Comparison of ENCODE assay signal across 21 cellular contexts in the genomic region with DNA sequence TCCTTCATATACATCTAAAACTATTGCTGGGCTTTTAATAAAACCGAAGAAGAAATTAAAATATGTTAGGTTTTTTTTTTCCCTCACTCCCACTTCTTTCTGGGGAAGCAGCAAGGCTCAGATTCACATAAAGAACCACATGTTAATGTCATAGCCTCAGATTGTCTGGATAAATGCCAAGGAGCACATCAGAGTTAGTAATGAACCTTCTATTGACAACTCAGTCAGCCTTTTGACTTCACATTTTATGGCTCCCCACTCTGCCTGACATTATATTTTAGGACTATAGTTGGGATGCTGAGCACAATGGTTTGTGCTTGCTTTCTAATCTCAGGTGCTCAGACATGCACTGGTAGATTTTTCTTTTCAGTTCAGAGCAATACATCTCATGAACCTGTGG. TPM values are rescaled to one million over a fixed set of nuclear protein-coding genes. Genes with fewer than 3 reads are reported as not detected.
DNase-seq lines count a peak whose midpoint lies in the region; FAIRE-seq and TF ChIP-seq lines count a peak whose summit lies in the region.
"Had no signal": no experiment of that assay in that cellular context is flagged by ENCODE, and none has a peak within 500 bp of the region (broad histone marks: within the 10 kb centered on the region; RNA-seq: fewer than 3 reads in every experiment).

No MANE protein-coding gene starts in this region.

- no peak for TF ChIP-seq POLR2A in adrenal gland (IDR thresholded peaks at IDR 0.05)

- FAIRE-seq in urothelium cell line (lab: Jason Lieb, UNC), result no peak
- FAIRE-seq: islet of Langerhans had no signal

- intact Hi-C loops in adrenal gland (cut with DNase I), result no loop called here

- H3K4me1 Mint-ChIP-seq in activated CD4-positive, alpha-beta memory T cell treated with anti-CD3 and anti-CD28 coated beads, Interleukin-2, amount 10 ng/mL, durations not matched to agents 7 days and 5 days, result no peaks in the 10 kb centered on the region
- H3K4me1 Mint-ChIP-seq: activated CD8-positive, alpha-beta memory T cell treated with anti-CD3 and anti-CD28 coated beads, Interleukin-2, amount 10 ng/mL, durations not matched to agents 7 days and 5 days; IgD-negative memory B cell; memory B cell had no signal

- H3K36me3 ChIP-seq in brain microvascular endothelial cell (replicated peaks), result no peaks in the 10 kb centered on the region
- H3K36me3 ChIP-seq in adrenal gland (replicated peaks in 1 of 2), result no peaks in the 10 kb centered on the region
- H3K36me3 ChIP-seq: heart left ventricle, spleen, thoracic aorta had no signal

- H3K27me3 ChIP-seq in brain microvascular endothelial cell (replicated peaks), result no peaks in the 10 kb centered on the region
- H3K27me3 ChIP-seq in adrenal gland, result peaks cover 3% of the 10 kb centered on the region
- H3K27me3 ChIP-seq: heart left ventricle had no signal

- H3K4me3 ChIP-seq in brain microvascular endothelial cell (ENCODE audit: low read depth, low read length) (no peak overlapping the region), adrenal gland (no peak overlapping the region)
- H3K4me3 ChIP-seq: heart left ventricle, spleen, thoracic aorta had no signal

- H3K9me3 Mint-ChIP-seq in activated CD4-positive, alpha-beta memory T cell treated with anti-CD3 and anti-CD28 coated beads, Interleukin-2, amount 10 ng/mL, durations not matched to agents 7 days and 5 days, result no peaks in the 10 kb centered on the region
- H3K9me3 Mint-ChIP-seq: CD8-positive, alpha-beta T cell; IgD-negative memory B cell; memory B cell; nephron had no signal

- no peaks in the 10 kb centered on the region for H3K4me1 ChIP-seq in adrenal gland (replicated peaks in 1 of 2)
- H3K4me1 ChIP-seq: spleen had no signal

- POLR2A ChIA-PET in activated CD4-positive, alpha-beta memory T cell treated with anti-CD3 and anti-CD28 coated beads, Interleukin-2, amount 10 ng/mL, durations not matched to agents 7 days and 5 days (lab: Charles Lee), result interaction anchor here (1.4 kb wide), 1 partner anchor 17 kb away, joined by 3 read pairs; no protein-coding TSS in a partner anchor

- peak; percentile 96 for DNase-seq in DMS79 treated with DMSO at 0.1 percent for 48 hours (lab: John Stamatoyannopoulos, UW)
- peak; percentile 73 for DNase-seq in NCI-H146 (lab: John Stamatoyannopoulos, UW)
- DNase-seq in NCI-H345 (lab: John Stamatoyannopoulos, UW), result peak; percentile 97
- DNase-seq in brain microvascular endothelial cell, result peak; percentile 11
- DNase-seq in activated CD8-positive, alpha-beta memory T cell treated with anti-CD3 and anti-CD28 coated beads, Interleukin-2, amount 50 U/mL, for 48 hours, result no peak
- no peak for DNase-seq in activated CD4-positive, alpha-beta memory T cell treated with anti-CD3 and anti-CD28 coated beads, Interleukin-2, amount 10 ng/mL, durations not matched to agents 7 days and 5 days
- no peak for DNase-seq in urothelium cell line (ENCODE audit: low spot score)
- no peak for DNase-seq in adrenal gland
- DNase-seq: activated CD4-positive, CD25-positive, alpha-beta regulatory T cell treated with anti-CD3 and anti-CD28 coated beads, Interleukin-2, amount 50 U/mL, for 72 hours; activated CD8-positive, alpha-beta memory T cell treated with anti-CD3 and anti-CD28 coated beads, Interleukin-2, amount 10 ng/mL, durations not matched to agents 7 days and 5 days; CD8-positive, alpha-beta T cell; central memory CD4-positive, alpha-beta T cell; effector CD4-positive, alpha-beta T cell; heart left ventricle; spleen; T1000 had no signal

- in situ Hi-C loops in brain microvascular endothelial cell (cut with HindIII; ENCODE audit: low pct_ligation_motif_present, low sequenced_read_pairs), result no loop called here

- H3K36me3 Mint-ChIP-seq in activated CD4-positive, alpha-beta memory T cell treated with anti-CD3 and anti-CD28 coated beads, Interleukin-2, amount 10 ng/mL, durations not matched to agents 7 days and 5 days (ENCODE audit: low read depth), result no peaks in the 10 kb centered on the region
- H3K36me3 Mint-ChIP-seq: activated CD8-positive, alpha-beta memory T cell treated with anti-CD3 and anti-CD28 coated beads, Interleukin-2, amount 10 ng/mL, durations not matched to agents 7 days and 5 days; CD8-positive, alpha-beta T cell had no signal

- H3K9me3 ChIP-seq in adrenal gland (replicated peaks in 1 of 3), result no peaks in the 10 kb centered on the region
- H3K9me3 ChIP-seq: heart left ventricle, spleen, thoracic aorta had no signal

- H3K27me3 Mint-ChIP-seq in activated CD4-positive, alpha-beta memory T cell treated with anti-CD3 and anti-CD28 coated beads, Interleukin-2, amount 10 ng/mL, durations not matched to agents 7 days and 5 days, result peaks cover 6% of the 10 kb centered on the region
- H3K27me3 Mint-ChIP-seq: memory B cell had no signal

- CTCF ChIA-PET in activated CD4-positive, alpha-beta memory T cell treated with anti-CD3 and anti-CD28 coated beads, Interleukin-2, amount 10 ng/mL, durations not matched to agents 7 days and 5 days (lab: Charles Lee), result interaction anchor here (0.7 kb wide), 1 partner anchor 340 kb away, joined by 3 read pairs; no protein-coding TSS in a partner anchor

- TF ChIP-seq CTCF in brain microvascular endothelial cell (IDR thresholded peaks at IDR 0.05; ENCODE audit: low read depth, low read length, missing control alignments) (no peak), adrenal gland (IDR thresholded peaks at IDR 0.05) (no peak)

- no peak overlapping the region for H3K27ac Mint-ChIP-seq in activated CD4-positive, alpha-beta memory T cell treated with anti-CD3 and anti-CD28 coated beads, Interleukin-2, amount 10 ng/mL, durations not matched to agents 7 days and 5 days
- H3K27ac Mint-ChIP-seq: activated CD8-positive, alpha-beta memory T cell treated with anti-CD3 and anti-CD28 coated beads, Interleukin-2, amount 10 ng/mL, durations not matched to agents 7 days and 5 days; CD8-positive, alpha-beta T cell; IgD-negative memory B cell; memory B cell had no signal

- no peak overlapping the region for H3K27ac ChIP-seq in brain microvascular endothelial cell
- no peak overlapping the region for H3K27ac ChIP-seq in adrenal gland
- H3K27ac ChIP-seq: heart left ventricle, spleen, thoracic aorta had no signal

- no peak overlapping the region for H3K4me3 Mint-ChIP-seq in activated CD4-positive, alpha-beta memory T cell treated with anti-CD3 and anti-CD28 coated beads, Interleukin-2, amount 10 ng/mL, durations not matched to agents 7 days and 5 days
- H3K4me3 Mint-ChIP-seq: activated CD8-positive, alpha-beta memory T cell treated with anti-CD3 and anti-CD28 coated beads, Interleukin-2, amount 10 ng/mL, durations not matched to agents 7 days and 5 days; CD8-positive, alpha-beta T cell; IgD-negative memory B cell; memory B cell; nephron had no signal

- 39 to 71% (median 59%) methylated on average over 1 of the region's 1 CpG for WGBS in adrenal gland, 4 donors

RNA-seq across cellular contexts. Expression of gene DMAC1, which starts 21.8 kb away (rescaled TPM):
- 10 to 100 TPM; 46.5 to 50.1 TPM for total RNA-seq in activated CD4-positive, alpha-beta memory T cell treated with anti-CD3 and anti-CD28 coated beads, Interleukin-2, amount 10 ng/mL, durations not matched to agents 7 days and 5 days
- total RNA-seq in adrenal gland, result 10 to 100 TPM in 7 of 8 donors, 1 to 10 TPM in 1; 6.9 to 60.8 (median 35.2) TPM
- 10 to 100 TPM; 12.8 to 42.9 (median 12.9) TPM for polyA plus RNA-seq in adrenal gland

Comparison
In these comparisons a context has a peak if more than half of its experiments do, and no peak if none do; other contexts are left out.
1. DNase-seq: peak in DMS79 treated with DMSO at 0.1 percent for 48 hours (single experiment), NCI-H146 (single experiment), NCI-H345 (single experiment) and brain microvascular endothelial cell (single experiment); none in activated CD8-positive, alpha-beta memory T cell treated with anti-CD3 and anti-CD28 coated beads, Interleukin-2, amount 50 U/mL, for 48 hours (single experiment), activated CD4-positive, alpha-beta memory T cell treated with anti-CD3 and anti-CD28 coated beads, Interleukin-2, amount 10 ng/mL, durations not matched to agents 7 days and 5 days (single experiment), urothelium cell line (single experiment) and adrenal gland (0 of 7).